In genomic region chr19:3986260-3987041, GRCh38 we compare ENCODE assay signal across 8 cellular contexts. TPM values are rescaled to one million over a fixed set of nuclear protein-coding genes. Genes with fewer than 3 reads are reported as not detected.
DNase-seq lines count a peak whose midpoint lies in the region; ATAC-seq and TF ChIP-seq lines count a peak whose summit lies in the region.

No MANE protein-coding gene starts in this region.

- no peak overlapping the region for H3K27ac ChIP-seq in GM23338 (ENCODE audit: low read depth)
- peak overlapping the region; percentile 16 for H3K27ac ChIP-seq in WERI-Rb-1
- H3K27ac ChIP-seq in lower lobe of right lung: peak overlapping the region; percentile 95

- peaks cover 34% of the 10 kb centered on the region for H4K20me1 ChIP-seq in GM23338 (replicated peaks; ENCODE audit: insufficient read depth)

- intact Hi-C loops in lower lobe of right lung (cut with DNase I): no loop called here

- peaks cover 40% of the 10 kb centered on the region for H3K36me3 Mint-ChIP-seq in GM23338 (ENCODE audit: low read depth)
- peaks cover 39% of the 10 kb centered on the region for H3K36me3 Mint-ChIP-seq in stimulated activated naive CD8-positive, alpha-beta T cell treated with anti-CD3 and anti-CD28 coated beads, Interleukin-15, Interleukin-2, amounts not matched to agents 100 ng/mL and 50 ng/mL, for 24 hours (ENCODE audit: low read depth)

- ATAC-seq in GM23338 (peak; percentile 51), lower lobe of right lung (peak; percentile 64 to 69), HG03196 (IDR thresholded peaks at IDR 0.05; ENCODE audit: unreplicated experiment) (no peak)

- H3K4me3 Mint-ChIP-seq in GM23338: peak overlapping the region; percentile 98
- peak overlapping the region; percentile 98 for H3K4me3 Mint-ChIP-seq in stimulated activated naive CD8-positive, alpha-beta T cell treated with anti-CD3 and anti-CD28 coated beads, Interleukin-15, Interleukin-2, amounts not matched to agents 100 ng/mL and 50 ng/mL, for 24 hours

- H3K27me3 ChIP-seq in GM23338 (ENCODE audit: insufficient read depth) (peaks cover 7% of the 10 kb centered on the region; the same call in 1 of the 2 replicates), WERI-Rb-1 (ENCODE audit: insufficient read depth, low read depth, severe bottlenecking) (no peaks in the 10 kb centered on the region), lower lobe of right lung (ENCODE audit: low read depth) (no peaks in the 10 kb centered on the region)

- H3K4me3 ChIP-seq in AG10803 (ENCODE audit: low read length) (peak overlapping the region; percentile 66), GM23338 (peak overlapping the region; percentile 100), WERI-Rb-1 (ENCODE audit: low read depth, low read length) (peak overlapping the region; percentile 98), lower lobe of right lung (peak overlapping the region; percentile 91)

- DNase-seq in AG10803 (ENCODE audit: low read depth) (peak; percentile 80), GM23338 (ENCODE audit: low spot score) (peak; percentile 91), NCI-H2227 (lab: John Stamatoyannopoulos, UW; ENCODE audit: unreplicated experiment) (peak; percentile 70), WERI-Rb-1 (peak; percentile 73), ecto neural progenitor cell (ENCODE audit: low spot score) (peak; percentile 62), lower lobe of right lung (no peak)

- peak overlapping the region; percentile 71; the same call in 1 of the 2 replicates for H3K27ac Mint-ChIP-seq in GM23338
- H3K27ac Mint-ChIP-seq in stimulated activated naive CD8-positive, alpha-beta T cell treated with anti-CD3 and anti-CD28 coated beads, Interleukin-15, Interleukin-2, amounts not matched to agents 100 ng/mL and 50 ng/mL, for 24 hours: peak overlapping the region; percentile 100

- peaks cover 50% of the 10 kb centered on the region for H3K27me3 Mint-ChIP-seq in GM23338 (ENCODE audit: insufficient read depth, low read depth, poor library complexity)
- H3K27me3 Mint-ChIP-seq in stimulated activated naive CD8-positive, alpha-beta T cell treated with anti-CD3 and anti-CD28 coated beads, Interleukin-15, Interleukin-2, amounts not matched to agents 100 ng/mL and 50 ng/mL, for 24 hours: no peaks in the 10 kb centered on the region

- H2AFZ ChIP-seq in GM23338: no peak overlapping the region

- H3K4me1 Mint-ChIP-seq in GM23338: peaks cover 40% of the 10 kb centered on the region
- H3K4me1 Mint-ChIP-seq in stimulated activated naive CD8-positive, alpha-beta T cell treated with anti-CD3 and anti-CD28 coated beads, Interleukin-15, Interleukin-2, amounts not matched to agents 100 ng/mL and 50 ng/mL, for 24 hours (ENCODE audit: low read depth): peaks cover 75% of the 10 kb centered on the region

- H3F3A ChIP-seq in GM23338 (replicated peaks; ENCODE audit: low read depth): peaks cover 38% of the 10 kb centered on the region

- TF ChIP-seq CTCF in AG10803 (conservative IDR thresholded peaks at IDR 0.05; ENCODE audit: low read length): peak; percentile 71
- TF ChIP-seq CTCF in GM23338 (conservative IDR thresholded peaks at IDR 0.05; ENCODE audit: low read depth in 2 of 2): peak; percentile 44 to 58
- TF ChIP-seq CTCF in WERI-Rb-1 (IDR thresholded peaks at IDR 0.05; ENCODE audit: low read depth, low read length): peak; percentile 45
- TF ChIP-seq CTCF in lower lobe of right lung (IDR thresholded peaks at IDR 0.05): peak; percentile 67

- H3K36me3 ChIP-seq in GM23338 (ENCODE audit: insufficient read depth) (peaks cover 30% of the 10 kb centered on the region), WERI-Rb-1 (peaks cover 37% of the 10 kb centered on the region), lower lobe of right lung (peaks cover 30% of the 10 kb centered on the region)

- 0 out of 2 replicates have a peak, but pooled peaks cover 3% of the 10 kb centered on the region for H3K9me2 ChIP-seq in GM23338 (ENCODE audit: insufficient read depth)

- no peaks in the 10 kb centered on the region for H3K9me3 ChIP-seq in WERI-Rb-1 (ENCODE audit: severe bottlenecking)
- no peaks in the 10 kb centered on the region for H3K9me3 ChIP-seq in lower lobe of right lung

- H3K79me2 ChIP-seq in GM23338 (replicated peaks; ENCODE audit: insufficient read depth): peaks cover 39% of the 10 kb centered on the region

- peaks cover 20% of the 10 kb centered on the region for H3K4me1 ChIP-seq in GM23338 (ENCODE audit: insufficient read depth)
- peaks cover 48% of the 10 kb centered on the region for H3K4me1 ChIP-seq in lower lobe of right lung

- peak overlapping the region; percentile 100 for H3K4me2 ChIP-seq in GM23338

- peaks cover 21% of the 10 kb centered on the region for H3K9me3 Mint-ChIP-seq in GM23338
- peaks cover 4% of the 10 kb centered on the region for H3K9me3 Mint-ChIP-seq in stimulated activated naive CD8-positive, alpha-beta T cell treated with anti-CD3 and anti-CD28 coated beads, Interleukin-15, Interleukin-2, amounts not matched to agents 100 ng/mL and 50 ng/mL, for 24 hours

TF ChIP-seq in GM23338, 12 proteins besides CTCF, POLR2A, EP300 and RAD21:
- peak; percentile 61 for TF ChIP-seq CREB1 (CRISPR knock-in tag; IDR thresholded peaks at IDR 0.05; ENCODE audit: low read depth)
- TF ChIP-seq, protein P1, sequence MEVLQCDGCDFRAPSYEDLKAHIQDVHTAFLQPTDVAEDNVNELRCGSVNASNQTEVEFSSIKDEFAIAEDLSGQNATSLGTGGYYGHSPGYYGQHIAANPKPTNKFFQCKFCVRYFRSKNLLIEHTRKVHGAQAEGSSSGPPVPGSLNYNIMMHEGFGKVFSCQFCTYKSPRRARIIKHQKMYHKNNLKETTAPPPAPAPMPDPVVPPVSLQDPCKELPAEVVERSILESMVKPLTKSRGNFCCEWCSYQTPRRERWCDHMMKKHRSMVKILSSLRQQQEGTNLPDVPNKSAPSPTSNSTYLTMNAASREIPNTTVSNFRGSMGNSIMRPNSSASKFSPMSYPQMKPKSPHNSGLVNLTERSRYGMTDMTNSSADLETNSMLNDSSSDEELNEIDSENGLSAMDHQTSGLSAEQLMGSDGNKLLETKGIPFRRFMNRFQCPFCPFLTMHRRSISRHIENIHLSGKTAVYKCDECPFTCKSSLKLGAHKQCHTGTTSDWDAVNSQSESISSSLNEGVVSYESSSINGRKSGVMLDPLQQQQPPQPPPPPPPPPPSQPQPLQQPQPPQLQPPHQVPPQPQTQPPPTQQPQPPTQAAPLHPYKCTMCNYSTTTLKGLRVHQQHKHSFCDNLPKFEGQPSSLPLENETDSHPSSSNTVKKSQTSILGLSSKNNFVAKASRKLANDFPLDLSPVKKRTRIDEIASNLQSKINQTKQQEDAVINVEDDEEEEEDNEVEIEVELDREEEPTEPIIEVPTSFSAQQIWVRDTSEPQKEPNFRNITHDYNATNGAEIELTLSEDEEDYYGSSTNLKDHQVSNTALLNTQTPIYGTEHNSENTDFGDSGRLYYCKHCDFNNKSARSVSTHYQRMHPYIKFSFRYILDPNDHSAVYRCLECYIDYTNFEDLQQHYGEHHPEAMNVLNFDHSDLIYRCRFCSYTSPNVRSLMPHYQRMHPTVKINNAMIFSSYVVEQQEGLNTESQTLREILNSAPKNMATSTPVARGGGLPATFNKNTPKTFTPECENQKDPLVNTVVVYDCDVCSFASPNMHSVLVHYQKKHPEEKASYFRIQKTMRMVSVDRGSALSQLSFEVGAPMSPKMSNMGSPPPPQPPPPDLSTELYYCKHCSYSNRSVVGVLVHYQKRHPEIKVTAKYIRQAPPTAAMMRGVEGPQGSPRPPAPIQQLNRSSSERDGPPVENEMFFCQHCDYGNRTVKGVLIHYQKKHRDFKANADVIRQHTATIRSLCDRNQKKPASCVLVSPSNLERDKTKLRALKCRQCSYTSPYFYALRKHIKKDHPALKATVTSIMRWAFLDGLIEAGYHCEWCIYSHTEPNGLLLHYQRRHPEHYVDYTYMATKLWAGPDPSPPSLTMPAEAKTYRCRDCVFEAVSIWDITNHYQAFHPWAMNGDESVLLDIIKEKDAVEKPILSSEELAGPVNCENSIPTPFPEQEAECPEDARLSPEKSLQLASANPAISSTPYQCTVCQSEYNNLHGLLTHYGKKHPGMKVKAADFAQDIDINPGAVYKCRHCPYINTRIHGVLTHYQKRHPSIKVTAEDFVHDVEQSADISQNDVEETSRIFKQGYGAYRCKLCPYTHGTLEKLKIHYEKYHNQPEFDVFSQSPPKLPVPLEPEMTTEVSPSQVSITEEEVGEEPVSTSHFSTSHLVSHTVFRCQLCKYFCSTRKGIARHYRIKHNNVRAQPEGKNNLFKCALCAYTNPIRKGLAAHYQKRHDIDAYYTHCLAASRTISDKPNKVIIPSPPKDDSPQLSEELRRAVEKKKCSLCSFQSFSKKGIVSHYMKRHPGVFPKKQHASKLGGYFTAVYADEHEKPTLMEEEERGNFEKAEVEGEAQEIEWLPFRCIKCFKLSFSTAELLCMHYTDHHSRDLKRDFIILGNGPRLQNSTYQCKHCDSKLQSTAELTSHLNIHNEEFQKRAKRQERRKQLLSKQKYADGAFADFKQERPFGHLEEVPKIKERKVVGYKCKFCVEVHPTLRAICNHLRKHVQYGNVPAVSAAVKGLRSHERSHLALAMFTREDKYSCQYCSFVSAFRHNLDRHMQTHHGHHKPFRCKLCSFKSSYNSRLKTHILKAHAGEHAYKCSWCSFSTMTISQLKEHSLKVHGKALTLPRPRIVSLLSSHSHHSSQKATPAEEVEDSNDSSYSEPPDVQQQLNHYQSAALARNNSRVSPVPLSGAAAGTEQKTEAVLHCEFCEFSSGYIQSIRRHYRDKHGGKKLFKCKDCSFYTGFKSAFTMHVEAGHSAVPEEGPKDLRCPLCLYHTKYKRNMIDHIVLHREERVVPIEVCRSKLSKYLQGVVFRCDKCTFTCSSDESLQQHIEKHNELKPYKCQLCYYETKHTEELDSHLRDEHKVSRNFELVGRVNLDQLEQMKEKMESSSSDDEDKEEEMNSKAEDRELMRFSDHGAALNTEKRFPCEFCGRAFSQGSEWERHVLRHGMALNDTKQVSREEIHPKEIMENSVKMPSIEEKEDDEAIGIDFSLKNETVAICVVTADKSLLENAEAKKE (CRISPR knock-in tag; IDR thresholded peaks at IDR 0.05): no peak

RNA-seq across cellular contexts. Expression of gene EEF2, which starts 1.2 kb away (rescaled TPM):
- total RNA-seq in GM23338 (2014; rRNA removed; shearing (Covaris generic)): 2,892 and 2,987 TPM in 2 replicates
- polyA plus RNA-seq in GM23338 (2016; fragmentation: Nextera tagmentation; extraction: Ambion mirVana): 772 and 1,028 TPM in 2 replicates
- total RNA-seq in lower lobe of right lung: 1,984 TPM

RNA-seq across cellular contexts. Expression of gene DAPK3, which starts 15.6 kb away (rescaled TPM):
- 95.6 and 105 TPM in 2 replicates for total RNA-seq in GM23338 (2014; rRNA removed; shearing (Covaris generic))
- polyA plus RNA-seq in GM23338 (2016; fragmentation: Nextera tagmentation; extraction: Ambion mirVana): 30.7 and 32.1 TPM in 2 replicates
- total RNA-seq in lower lobe of right lung: 50.5 TPM

RNA-seq across cellular contexts. Expression of gene PIAS4, which starts 21.1 kb away (rescaled TPM):
- 34.1 and 48.4 TPM in 2 replicates for total RNA-seq in GM23338 (2014; rRNA removed; shearing (Covaris generic))
- polyA plus RNA-seq in GM23338 (2016; fragmentation: Nextera tagmentation; extraction: Ambion mirVana): 17.0 and 20.0 TPM in 2 replicates
- 27.6 TPM for total RNA-seq in lower lobe of right lung

RNA-seq across cellular contexts. Expression of gene NMRK2, which starts 53.6 kb away (rescaled TPM):
- 55.9 and 57.3 TPM in 2 replicates for total RNA-seq in GM23338 (2014; rRNA removed; shearing (Covaris generic))
- 65.3 and 69.3 TPM in 2 replicates for polyA plus RNA-seq in GM23338 (2016; fragmentation: Nextera tagmentation; extraction: Ambion mirVana)
- total RNA-seq in lower lobe of right lung: not detected
